7 cellular contexts compared by ENCODE assay signal in genomic region chr6:73514746-73515110, GRCh38. TPM values are rescaled to one million over a fixed set of nuclear protein-coding genes. Genes with fewer than 3 reads are reported as not detected.
A peak's percentile ranks its signal among the peaks of the same experiment; 100 is the strongest.
DNase-seq lines count a peak whose midpoint lies in the region; ATAC-seq and TF ChIP-seq lines count a peak whose summit lies in the region.

No MANE protein-coding gene starts in this region.

- H3K4me1 Mint-ChIP-seq in activated T-helper 17 cell treated with anti-CD3 and anti-CD28 coated beads, Interleukin-2, amount 50 U/mL, for 72 hours: peaks cover 19% of the 10 kb centered on the region
- H3K4me1 Mint-ChIP-seq in natural killer cell: peaks cover 43 to 52% of the 10 kb centered on the region in 2 donors

- H3K36me3 Mint-ChIP-seq in activated T-helper 17 cell treated with anti-CD3 and anti-CD28 coated beads, Interleukin-2, amount 50 U/mL, for 72 hours (ENCODE audit: low read depth): peaks cover 55% of the 10 kb centered on the region
- H3K36me3 Mint-ChIP-seq in natural killer cell: peaks cover 18% of the 10 kb centered on the region

- peak overlapping the region; percentile 99 for H3K4me3 Mint-ChIP-seq in activated T-helper 17 cell treated with anti-CD3 and anti-CD28 coated beads, Interleukin-2, amount 50 U/mL, for 72 hours
- peak overlapping the region; percentile 53 for H3K4me3 Mint-ChIP-seq in natural killer cell

- no peaks in the 10 kb centered on the region for H3K27me3 ChIP-seq in GM06990 (replicated peaks; ENCODE audit: control insufficient read depth, insufficient read depth, low read length)

- peaks cover 15% of the 10 kb centered on the region for H3K36me3 ChIP-seq in GM06990 (ENCODE audit: control insufficient read depth, insufficient read depth, low read length)

- H3K27me3 Mint-ChIP-seq in activated T-helper 17 cell treated with anti-CD3 and anti-CD28 coated beads, Interleukin-2, amount 50 U/mL, for 72 hours: no peaks in the 10 kb centered on the region
- H3K27me3 Mint-ChIP-seq in natural killer cell (ENCODE audit: low read depth in 2 of 2): no peaks in the 10 kb centered on the region

- peak overlapping the region; percentile 88 for H3K27ac Mint-ChIP-seq in activated T-helper 17 cell treated with anti-CD3 and anti-CD28 coated beads, Interleukin-2, amount 50 U/mL, for 72 hours
- H3K27ac Mint-ChIP-seq in natural killer cell: peak overlapping the region; percentile 84 to 100

- no peaks in the 10 kb centered on the region for H3K9me3 Mint-ChIP-seq in activated T-helper 17 cell treated with anti-CD3 and anti-CD28 coated beads, Interleukin-2, amount 50 U/mL, for 72 hours
- no peaks in the 10 kb centered on the region for H3K9me3 Mint-ChIP-seq in natural killer cell

- no peak for ATAC-seq in activated T-helper 17 cell treated with anti-CD3 and anti-CD28 coated beads, Interleukin-2, amount 50 U/mL, for 72 hours (replicated peaks)
- ATAC-seq in natural killer cell (no peak), HG02642 (IDR thresholded peaks at IDR 0.05; ENCODE audit: poor library complexity, unreplicated experiment) (no peak), GM18867 (IDR thresholded peaks at IDR 0.05; ENCODE audit: unreplicated experiment) (no peak)

- intact Hi-C loops in natural killer cell (cut with micrococcal nuclease) (loop anchor here (1.0 to 2.0 kb wide), 2 partner anchors 96 to 138 kb away; partner anchors contain the start of gene SLC17A5), head of caudate nucleus (cut with DNase I) (loop anchor here (5.0 to 10.0 kb wide), 2 partner anchors 60 to 138 kb away; partner anchors contain the start of genes CGAS and SLC17A5)

- TF ChIP-seq CTCF in GM06990 (IDR thresholded peaks at IDR 0.05; ENCODE audit: insufficient read depth, low read length, poor library complexity, severe bottlenecking) (no peak), natural killer cell (IDR thresholded peaks at IDR 0.05) (no peak)

- no peak overlapping the region for H3K4me3 ChIP-seq in GM06990 (replicated peaks; ENCODE audit: low read depth, low read length)

- DNase-seq in GM06990 (ENCODE audit: extremely low read depth, insufficient read length) (peak; percentile 27), HK-2 (ENCODE audit: unreplicated experiment) (peak; percentile 53), natural killer cell (no peak), head of caudate nucleus (no peak)

RNA-seq across cellular contexts. Expression of gene EEF1A1, which starts 6.1 kb away (rescaled TPM):
- over 10,000 TPM in 1 of 2 donors, 1,000 to 10,000 TPM in 1; 9,813 to 18,243 TPM for total RNA-seq in activated T-helper 17 cell treated with anti-CD3 and anti-CD28 coated beads, Interleukin-2, amount 50 U/mL, for 72 hours
- 1,000 to 10,000 TPM; 6,475 to 7,348 (median 7,348) TPM for total RNA-seq in natural killer cell

RNA-seq across cellular contexts. Expression of gene MTO1, which starts 53.2 kb away (rescaled TPM):
- 10 to 100 TPM; 46.8 to 57.7 TPM for total RNA-seq in activated T-helper 17 cell treated with anti-CD3 and anti-CD28 coated beads, Interleukin-2, amount 50 U/mL, for 72 hours
- 10 to 100 TPM; 37.8 to 46.1 (median 41.3) TPM for total RNA-seq in natural killer cell

Comparison
In these comparisons a context has a peak if more than half of its experiments do, and no peak if none do; other contexts are left out.
1. DNase-seq: peak in GM06990 (single experiment) and HK-2 (single experiment); none in natural killer cell (single experiment) and head of caudate nucleus (0 of 42).